Comparison of ENCODE assay signal across 8 cellular contexts in genomic region chr5:126777257-126777973, GRCh38. TPM values are rescaled to one million over a fixed set of nuclear protein-coding genes. Genes with fewer than 3 reads are reported as not detected.
A peak's percentile ranks its signal among the peaks of the same experiment; 100 is the strongest.
DNase-seq lines count a peak whose midpoint lies in the region; ATAC-seq and TF ChIP-seq lines count a peak whose summit lies in the region.

No MANE protein-coding gene starts in this region.

- WGBS in suprapubic skin = under 1% methylated on average over 26 of the region's 93 CpGs

- H3K9me3 ChIP-seq in neutrophil (no peaks in the 10 kb centered on the region), suprapubic skin (no peaks in the 10 kb centered on the region)

- H3K27ac ChIP-seq in neutrophil (peak overlapping the region; percentile 90), suprapubic skin (peak overlapping the region; percentile 94)

- DNase-seq in NCI-H345 (lab: John Stamatoyannopoulos, UW) (peak; percentile 38), NCI-H345 treated with DMSO at 0.1 percent for 48 hours (lab: John Stamatoyannopoulos, UW; ENCODE audit: unreplicated experiment) (no peak), RKO (ENCODE audit: low spot score) (peak; percentile 68), germinal center (ENCODE audit: low spot score) (peak; percentile 51), suprapubic skin (ENCODE audit: low spot score in 2 of 2) (peak; percentile 71 to 86)
- peak; percentile 65 for DNase-seq in activated naive CD4-positive, alpha-beta T cell treated with Interleukin-2 at 50 U/mL for 16 hours

- H3K4me1 ChIP-seq in neutrophil (ENCODE audit: control insufficient read depth in 1 of 2, insufficient read depth in 1 of 2, low read depth in 1 of 2, low read length in 1 of 2) (peaks cover 35 to 39% of the 10 kb centered on the region in 2 experiments), suprapubic skin (peaks cover 23% of the 10 kb centered on the region)

- ATAC-seq in HG03025 (IDR thresholded peaks at IDR 0.05; ENCODE audit: low FRiP score, unreplicated experiment) = peak; percentile 26

- TF ChIP-seq EP300 in suprapubic skin (IDR thresholded peaks at IDR 0.05) = no peak

- no peaks in the 10 kb centered on the region for H3K36me3 ChIP-seq in neutrophil
- no peaks in the 10 kb centered on the region for H3K36me3 ChIP-seq in suprapubic skin

- TF ChIP-seq CTCF in neutrophil (IDR thresholded peaks at IDR 0.05) (no peak), suprapubic skin (IDR thresholded peaks at IDR 0.05) (no peak)

- no peak for TF ChIP-seq POLR2A in suprapubic skin (IDR thresholded peaks at IDR 0.05)

- H3K27me3 ChIP-seq in neutrophil (no peaks in the 10 kb centered on the region), suprapubic skin (no peaks in the 10 kb centered on the region)

- H3K4me3 ChIP-seq in neutrophil (ENCODE audit: low read depth in 1 of 2, low read length in 1 of 2) (peak overlapping the region; percentile 95 to 96), suprapubic skin (peak overlapping the region; percentile 83)

RNA-seq across cellular contexts. Expression of gene LMNB1, which starts 0.5 kb away (rescaled TPM):
- total RNA-seq in suprapubic skin = 10 to 100 TPM; 12.1 to 18.3 (median 14.6) TPM
